In the genomic region with DNA sequence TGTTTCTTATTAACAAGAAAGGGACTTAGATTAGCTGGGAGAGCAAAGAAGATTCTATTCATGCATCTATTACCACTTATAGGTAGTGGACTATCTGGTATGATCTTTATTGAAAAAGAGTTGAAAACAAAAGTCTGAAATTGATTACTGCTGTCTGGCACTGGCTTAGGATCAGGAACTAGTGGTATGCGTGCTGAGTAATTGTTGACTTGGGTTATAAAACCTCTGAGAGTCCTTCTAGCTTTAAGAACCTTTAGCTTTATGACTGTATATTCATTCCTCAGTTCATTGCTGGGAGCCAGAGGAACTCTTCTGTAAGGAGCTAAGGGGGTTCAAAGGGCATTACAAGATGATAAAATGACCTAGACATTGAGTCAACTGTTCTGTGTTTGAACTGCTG, we compare ENCODE assay signal across 13 cellular contexts. TPM values are rescaled to one million over a fixed set of nuclear protein-coding genes. Genes with fewer than 3 reads are reported as not detected.
A peak's percentile ranks its signal among the peaks of the same experiment; 100 is the strongest.
DNase-seq lines count a peak whose midpoint lies in the region; ATAC-seq and TF ChIP-seq lines count a peak whose summit lies in the region.
"Had no signal": no experiment of that assay in that cellular context is flagged by ENCODE, and none has a peak within 500 bp of the region (broad histone marks: within the 10 kb centered on the region; RNA-seq: fewer than 3 reads in every experiment).

No MANE protein-coding gene starts in this region.

- H3K9me3 ChIP-seq in transverse colon, result no peaks in the 10 kb centered on the region
- H3K9me3 ChIP-seq: tibial artery had no signal

- TF ChIP-seq POLR2A in transverse colon (IDR thresholded peaks at IDR 0.05), result no peak

- no peak for TF ChIP-seq CTCF in transverse colon (IDR thresholded peaks at IDR 0.05)

- peak overlapping the region; percentile 59 to 74 (median 63) for H3K27ac ChIP-seq in transverse colon
- H3K27ac ChIP-seq: tibial artery had no signal

- no peak overlapping the region for H3K4me3 Mint-ChIP-seq in activated CD8-positive, alpha-beta memory T cell treated with anti-CD3 and anti-CD28 coated beads, Interleukin-2, amount 10 ng/mL, durations not matched to agents 7 days and 5 days
- H3K4me3 Mint-ChIP-seq: T-helper 2 cell treated with Interferon-gamma antibody and Interleukin-4, amounts not matched to agents 5 μg/mL and 100 μg/mL, for 36 hours had no signal

- no peaks in the 10 kb centered on the region for H3K36me3 ChIP-seq in transverse colon
- H3K36me3 ChIP-seq: tibial artery had no signal

- no peak for ATAC-seq in HG03469 (IDR thresholded peaks at IDR 0.05; ENCODE audit: unreplicated experiment)
- ATAC-seq in activated CD8-positive, alpha-beta memory T cell treated with anti-CD3 and anti-CD28 coated beads, Interleukin-2, amount 10 ng/mL, durations not matched to agents 7 days and 5 days, result no peak
- no peak for ATAC-seq in HG03565 (IDR thresholded peaks at IDR 0.05; ENCODE audit: unreplicated experiment)

- DNase-seq in DMS79 treated with DMSO at 0.1 percent for 48 hours (lab: John Stamatoyannopoulos, UW), result peak; percentile 29
- DNase-seq in DMS79 (lab: John Stamatoyannopoulos, UW), result no peak
- DNase-seq in RKO (ENCODE audit: low spot score), result peak; percentile 54
- peak; percentile 29 for DNase-seq in glomerular visceral epithelial cell (ENCODE audit: extremely low spot score)
- no peak for DNase-seq in transverse colon
- DNase-seq in activated CD8-positive, alpha-beta memory T cell treated with anti-CD3 and anti-CD28 coated beads, Interleukin-2, amount 10 ng/mL, durations not matched to agents 7 days and 5 days, result no peak
- DNase-seq: 8988T; activated CD4-positive, alpha-beta T cell treated with anti-CD3 and anti-CD28 coated beads, Interleukin-2, amount 50 U/mL, for 48 hours; NCI-H1092 treated with DMSO at 0.1 percent for 48 hours; tibial artery had no signal

- peaks cover 3 to 26% (median 13%) of the 10 kb centered on the region in 4 donors for H3K4me1 ChIP-seq in transverse colon

- H3K27me3 ChIP-seq in transverse colon, result no peaks in the 10 kb centered on the region
- H3K27me3 ChIP-seq: tibial artery had no signal

- 23% methylated on average over 1 of the region's 1 CpG; no CpG with 5 or more reads in 1 of the 2 donors for WGBS in transverse colon (ENCODE audit: low coverage in 1 of 2), 2 donors

- in situ Hi-C loops in transverse colon (cut with MboI; ENCODE audit: low pct_ligation_motif_present in 1 of 4, low pct_unique_long_range_greater_than_20kb in 1 of 4, low sequenced_read_pairs in 3 of 4), result no loop called here

- no peaks in the 10 kb centered on the region for H3K36me3 Mint-ChIP-seq in activated CD8-positive, alpha-beta memory T cell treated with anti-CD3 and anti-CD28 coated beads, Interleukin-2, amount 10 ng/mL, durations not matched to agents 7 days and 5 days

- peaks cover 38% of the 10 kb centered on the region for H3K27me3 Mint-ChIP-seq in activated CD8-positive, alpha-beta memory T cell treated with anti-CD3 and anti-CD28 coated beads, Interleukin-2, amount 10 ng/mL, durations not matched to agents 7 days and 5 days

- intact Hi-C loops in transverse colon (cut with DNase I; ENCODE audit: low total_unique reads), result no loop called here

- peaks cover 5% of the 10 kb centered on the region for H3K4me1 Mint-ChIP-seq in activated CD8-positive, alpha-beta memory T cell treated with anti-CD3 and anti-CD28 coated beads, Interleukin-2, amount 10 ng/mL, durations not matched to agents 7 days and 5 days

- no peaks in the 10 kb centered on the region for H3K9me3 Mint-ChIP-seq in activated CD8-positive, alpha-beta memory T cell treated with anti-CD3 and anti-CD28 coated beads, Interleukin-2, amount 10 ng/mL, durations not matched to agents 7 days and 5 days (ENCODE audit: low read depth)
- H3K9me3 Mint-ChIP-seq: T-helper 2 cell treated with Interferon-gamma antibody and Interleukin-4, amounts not matched to agents 5 μg/mL and 100 μg/mL, for 36 hours had no signal

- TF ChIP-seq EP300 in transverse colon (IDR thresholded peaks at IDR 0.05; ENCODE audit: low read depth), result no peak

- CTCF ChIA-PET in activated CD8-positive, alpha-beta memory T cell treated with anti-CD3 and anti-CD28 coated beads, Interleukin-2, amount 10 ng/mL, durations not matched to agents 7 days and 5 days (lab: Charles Lee), result no interaction called here

- no peak overlapping the region for H3K27ac Mint-ChIP-seq in activated CD8-positive, alpha-beta memory T cell treated with anti-CD3 and anti-CD28 coated beads, Interleukin-2, amount 10 ng/mL, durations not matched to agents 7 days and 5 days
- H3K27ac Mint-ChIP-seq: T-helper 2 cell treated with Interferon-gamma antibody and Interleukin-4, amounts not matched to agents 5 μg/mL and 100 μg/mL, for 36 hours had no signal

- no peak overlapping the region for H3K4me3 ChIP-seq in transverse colon
- H3K4me3 ChIP-seq: tibial artery had no signal

RNA-seq across cellular contexts. Expression of gene SLC1A1, which starts 7.6 kb away (rescaled TPM):
- 10 to 100 TPM in 3 of 4 donors, under 1 TPM in 1; 0.80 to 63.2 (median 28.7) TPM for total RNA-seq in transverse colon
- under 1 TPM in 1 of 2 experiments, not detected in 1; 0.14 TPM for total RNA-seq in activated CD8-positive, alpha-beta memory T cell treated with anti-CD3 and anti-CD28 coated beads, Interleukin-2, amount 10 ng/mL, durations not matched to agents 7 days and 5 days

Comparison
In these comparisons a context has a peak if more than half of its experiments do, and no peak if none do; other contexts are left out.
1. DNase-seq: peak in DMS79 treated with DMSO at 0.1 percent for 48 hours (single experiment), RKO (single experiment) and glomerular visceral epithelial cell (single experiment); none in DMS79 (single experiment), transverse colon (single experiment) and activated CD8-positive, alpha-beta memory T cell treated with anti-CD3 and anti-CD28 coated beads, Interleukin-2, amount 10 ng/mL, durations not matched to agents 7 days and 5 days (single experiment).